32 cellular contexts compared by ENCODE assay signal in the genomic region with DNA sequence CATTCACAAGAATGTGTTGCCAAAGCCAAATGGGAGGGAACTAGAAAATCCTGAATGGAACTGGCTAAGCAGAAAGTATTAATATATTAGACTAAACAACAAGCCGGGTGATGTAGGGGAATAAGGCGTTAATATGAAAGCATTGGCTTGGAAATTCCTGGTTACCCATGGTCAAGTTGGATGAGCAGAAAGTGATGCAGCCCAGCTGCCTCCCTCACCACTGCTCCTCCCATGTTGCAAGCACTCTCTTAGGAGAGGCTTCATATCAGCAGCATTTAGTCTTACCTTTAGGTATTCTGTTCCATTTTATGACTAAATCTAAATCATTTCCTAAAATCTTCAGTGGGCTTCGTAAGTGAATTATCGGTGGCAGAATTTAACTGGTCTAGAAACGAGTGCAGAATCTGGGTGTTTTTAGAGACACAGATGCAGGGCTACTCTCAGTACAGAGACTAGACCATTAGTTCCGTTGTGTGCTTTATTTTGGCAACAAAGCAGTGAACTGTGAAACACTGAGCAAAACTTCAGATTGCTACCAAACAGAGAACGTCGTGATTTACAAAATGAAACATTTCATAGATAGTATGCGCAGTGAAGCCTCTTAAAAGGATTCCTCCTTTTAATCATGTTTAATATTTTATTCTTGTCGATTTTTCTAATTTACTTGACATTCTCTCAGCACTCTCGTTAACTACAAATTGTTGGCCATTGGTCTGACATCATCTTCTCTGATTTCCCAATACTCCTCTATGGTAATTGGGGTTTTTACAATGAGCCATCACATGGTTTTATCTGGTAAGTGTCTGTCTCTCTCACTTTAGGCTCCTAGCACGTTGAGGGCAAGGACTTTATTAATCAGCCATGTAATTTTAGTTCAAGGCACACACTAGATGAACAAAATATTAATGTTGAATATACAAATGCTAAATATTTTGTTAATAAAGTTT. TPM values are rescaled to one million over a fixed set of nuclear protein-coding genes. Genes with fewer than 3 reads are reported as not detected.
DNase-seq lines count a peak whose midpoint lies in the region; ATAC-seq, FAIRE-seq and TF ChIP-seq lines count a peak whose summit lies in the region.
"Had no signal": no experiment of that assay in that cellular context is flagged by ENCODE, and none has a peak within 500 bp of the region (broad histone marks: within the 10 kb centered on the region; RNA-seq: fewer than 3 reads in every experiment).

No MANE protein-coding gene starts in this region.

- no peak overlapping the region for H3K4me2 ChIP-seq in neural progenitor cell

- H3K4me3 ChIP-seq in neural progenitor cell (no peak overlapping the region), tibial artery (no peak overlapping the region)
- H3K4me3 ChIP-seq: heart left ventricle, ovary, testis had no signal

- no peak overlapping the region for H2AFZ ChIP-seq in neural progenitor cell (replicated peaks)

- no peaks in the 10 kb centered on the region for H3K9me3 ChIP-seq in neural progenitor cell (ENCODE audit: low read depth)
- H3K9me3 ChIP-seq in tibial artery: no peaks in the 10 kb centered on the region
- H3K9me3 ChIP-seq: ovary, testis had no signal

- H3K27ac ChIP-seq in neural progenitor cell: no peak overlapping the region
- H3K27ac ChIP-seq in tibial artery: peak overlapping the region in 1 of 2 donors; percentile 12
- H3K27ac ChIP-seq: heart left ventricle, ovary, RWPE1 had no signal

- TF ChIP-seq CTCF in neural progenitor cell (IDR thresholded peaks at IDR 0.05): no peak
- no peak for TF ChIP-seq CTCF in tibial artery (IDR thresholded peaks at IDR 0.05)

- TF ChIP-seq POLR2A in GM12892 (IDR thresholded peaks at IDR 0.05; ENCODE audit: low read depth, low read length): no peak

- peak overlapping the region; percentile 47 for H3K27ac Mint-ChIP-seq in neural progenitor cell
- H3K27ac Mint-ChIP-seq: activated CD8-positive, alpha-beta T cell treated with anti-CD3 and anti-CD28 coated beads, Interleukin-2, amount 10 ng/mL, durations not matched to agents 7 days and 5 days; activated naive CD8-positive, alpha-beta T cell treated with anti-CD3 and anti-CD28 coated beads, Interleukin-2, amount 50 U/mL, for 24 hours; naive B cell had no signal

- no peak for DNase-seq in GM12892 (ENCODE audit: insufficient read length)
- no peak for DNase-seq in neural progenitor cell (ENCODE audit: low spot score)
- DNase-seq in cerebellar nuclear complex (lab: John Stamatoyannopoulos, UW): no peak
- no peak for DNase-seq in tibial artery
- no peak for DNase-seq in cerebellum (ENCODE audit: low spot score)
- no peak for DNase-seq in mesenteric fat pad (ENCODE audit: low spot score)
- DNase-seq: activated CD4-positive, CD25-positive, alpha-beta regulatory T cell treated with anti-CD3 and anti-CD28 coated beads, Interleukin-2, amount 50 U/mL, for 72 hours; activated CD8-positive, alpha-beta T cell treated with anti-CD3 and anti-CD28 coated beads, Interleukin-2, amount 10 ng/mL, durations not matched to agents 7 days and 5 days; activated gamma-delta T cell treated with Interleukin-2 at 50 U/mL for 16 hours; activated naive CD8-positive, alpha-beta T cell treated with anti-CD3 and anti-CD28 coated beads, Interleukin-2, amount 50 U/mL, for 24 hours; activated T-cell treated with anti-CD3 and anti-CD28 coated beads for 4 hours; Calu3; heart left ventricle; KBM-7; MV-4-11; naive B cell; NCI-H187; NCI-H2171 treated with DMSO at 0.1 percent for 48 hours; NCI-H524 treated with DMSO at 0.1 percent for 48 hours; ovary; right cardiac atrium; stimulated activated CD4-positive, alpha-beta T cell treated with anti-CD3 and anti-CD28 coated beads, Interleukin-4, amount 100 ng/mL, for 1 hour; stimulated activated naive CD4-positive, alpha-beta T cell; testis had no signal

- no peaks in the 10 kb centered on the region for H3K36me3 ChIP-seq in neural progenitor cell
- H3K36me3 ChIP-seq in tibial artery: no peaks in the 10 kb centered on the region
- H3K36me3 ChIP-seq: heart left ventricle, ovary had no signal

- H3F3A ChIP-seq in neural progenitor cell (ENCODE audit: low read depth): no peaks in the 10 kb centered on the region

- FAIRE-seq in GM12892 (lab: Jason Lieb, UNC): peak; percentile 33
- peak; percentile 70 for FAIRE-seq in TTC549 (lab: Jason Lieb, UNC)
- FAIRE-seq: endothelial cell of umbilical vein, GM19239 had no signal

- no peaks in the 10 kb centered on the region for H4K20me1 ChIP-seq in neural progenitor cell (ENCODE audit: low read depth)

- no peaks in the 10 kb centered on the region for H3K79me2 ChIP-seq in neural progenitor cell (ENCODE audit: low read depth)

- no peaks in the 10 kb centered on the region for H3K27me3 ChIP-seq in neural progenitor cell
- no peaks in the 10 kb centered on the region for H3K27me3 ChIP-seq in tibial artery
- H3K27me3 ChIP-seq: heart left ventricle, ovary, testis had no signal

- peak; percentile 36 for ATAC-seq in HG03342 (IDR thresholded peaks at IDR 0.05; ENCODE audit: unreplicated experiment)
- ATAC-seq: activated CD8-positive, alpha-beta T cell treated with anti-CD3 and anti-CD28 coated beads, Interleukin-2, amount 10 ng/mL, durations not matched to agents 7 days and 5 days; activated naive CD8-positive, alpha-beta T cell treated with anti-CD3 and anti-CD28 coated beads, Interleukin-2, amount 50 U/mL, for 24 hours; heart left ventricle; right cardiac atrium had no signal

- H3K9me3 Mint-ChIP-seq in neural progenitor cell: peaks cover 2% of the 10 kb centered on the region
- H3K9me3 Mint-ChIP-seq: activated naive CD8-positive, alpha-beta T cell treated with anti-CD3 and anti-CD28 coated beads, Interleukin-2, amount 50 U/mL, for 24 hours; naive B cell had no signal

- intact Hi-C loops in tibial artery (cut with DNase I; ENCODE audit: low total_unique reads): no loop called here

- no peaks in the 10 kb centered on the region for H3K27me3 Mint-ChIP-seq in neural progenitor cell (ENCODE audit: insufficient read depth, low read depth)
- H3K27me3 Mint-ChIP-seq: activated naive CD8-positive, alpha-beta T cell treated with anti-CD3 and anti-CD28 coated beads, Interleukin-2, amount 50 U/mL, for 24 hours; naive B cell had no signal

- H3K4me1 Mint-ChIP-seq in neural progenitor cell: peaks cover 32% of the 10 kb centered on the region
- H3K4me1 Mint-ChIP-seq: activated naive CD8-positive, alpha-beta T cell treated with anti-CD3 and anti-CD28 coated beads, Interleukin-2, amount 50 U/mL, for 24 hours had no signal

- H3K4me1 ChIP-seq in neural progenitor cell: peaks cover 9% of the 10 kb centered on the region
- peaks cover 0 to 21% (median 0%) of the 10 kb centered on the region in 4 donors for H3K4me1 ChIP-seq in tibial artery

- H3K36me3 Mint-ChIP-seq in neural progenitor cell: no peaks in the 10 kb centered on the region
- H3K36me3 Mint-ChIP-seq: naive B cell had no signal

- H3K4me3 Mint-ChIP-seq in neural progenitor cell: no peak overlapping the region
- H3K4me3 Mint-ChIP-seq: activated CD8-positive, alpha-beta T cell treated with anti-CD3 and anti-CD28 coated beads, Interleukin-2, amount 10 ng/mL, durations not matched to agents 7 days and 5 days; activated naive CD8-positive, alpha-beta T cell treated with anti-CD3 and anti-CD28 coated beads, Interleukin-2, amount 50 U/mL, for 24 hours; CD14-positive monocyte had no signal

- no peak overlapping the region for H3K9ac ChIP-seq in neural progenitor cell

RNA-seq across cellular contexts. Expression of a gene that starts 22.0 kb away (rescaled TPM):
- polyA plus RNA-seq in GM12892 (2012; ENCODE audit: missing spikeins): 0.04 TPM
- 0.09 and 0.22 TPM in 2 replicates for total RNA-seq in neural progenitor cell (ENCODE audit: low replicate concordance)
- total RNA-seq in cerebellum: 1.7 TPM
- 8.2 TPM for total RNA-seq in mesenteric fat pad
- total RNA-seq: activated CD8-positive, alpha-beta T cell treated with anti-CD3 and anti-CD28 coated beads, Interleukin-2, amount 10 ng/mL, durations not matched to agents 7 days and 5 days; Calu3; Daoy; HT1080 had no signal
